8 cellular contexts compared by ENCODE assay signal in genomic region chr20:47501117-47501482, GRCh38. TPM values are rescaled to one million over a fixed set of nuclear protein-coding genes. Genes with fewer than 3 reads are reported as not detected.
DNase-seq lines count a peak whose midpoint lies in the region; ATAC-seq and TF ChIP-seq lines count a peak whose summit lies in the region.

No MANE protein-coding gene starts in this region.

- TF ChIP-seq CTCF in LNCaP clone FGC (IDR thresholded peaks at IDR 0.05; ENCODE audit: control insufficient read depth, extremely low read depth, insufficient read depth) (no peak), nephron (IDR thresholded peaks at IDR 0.05; ENCODE audit: unreplicated experiment in 3 of 3) (no peak)

- no peak for DNase-seq in LNCaP clone FGC (ENCODE audit: low read depth)
- DNase-seq in effector memory CD8-positive, alpha-beta T cell: no peak
- DNase-seq in mesenteric fat pad (ENCODE audit: low spot score): no peak
- DNase-seq in pons (ENCODE audit: low spot score): no peak
- DNase-seq in NOMO-1 treated with DMSO at 0.1 percent for 48 hours (lab: John Stamatoyannopoulos, UW; ENCODE audit: unreplicated experiment): no peak
- DNase-seq in activated CD4-positive, CD25-positive, alpha-beta regulatory T cell (lab: John Stamatoyannopoulos, UW): no peak

- H3K27ac Mint-ChIP-seq in effector memory CD8-positive, alpha-beta T cell: peak overlapping the region; percentile 95 to 98
- peak overlapping the region; percentile 85 to 98 (median 98) for H3K27ac Mint-ChIP-seq in nephron

- H3K9me3 Mint-ChIP-seq in effector memory CD8-positive, alpha-beta T cell: no peaks in the 10 kb centered on the region
- no peaks in the 10 kb centered on the region for H3K9me3 Mint-ChIP-seq in nephron

- H3K4me3 Mint-ChIP-seq in effector memory CD8-positive, alpha-beta T cell: peak overlapping the region; percentile 96 to 98
- H3K4me3 Mint-ChIP-seq in nephron: peak overlapping the region; percentile 100

- peaks cover 34% of the 10 kb centered on the region for H3K36me3 Mint-ChIP-seq in effector memory CD8-positive, alpha-beta T cell (ENCODE audit: insufficient read depth)
- H3K36me3 Mint-ChIP-seq in nephron (ENCODE audit: low read depth): no peaks in the 10 kb centered on the region

- peak; percentile 3 for ATAC-seq in GM18873 (IDR thresholded peaks at IDR 0.05; ENCODE audit: low FRiP score, unreplicated experiment)
- ATAC-seq in effector memory CD8-positive, alpha-beta T cell (replicated peaks): peak; percentile 6

- H3K4me3 ChIP-seq in LNCaP clone FGC (ENCODE audit: low read depth, low read length): peak overlapping the region; percentile 91

- peaks cover 22 to 29% of the 10 kb centered on the region in 2 donors for H3K4me1 Mint-ChIP-seq in effector memory CD8-positive, alpha-beta T cell (ENCODE audit: low read depth in 2 of 2)
- peaks cover 24% of the 10 kb centered on the region for H3K4me1 Mint-ChIP-seq in nephron

- H3K27me3 Mint-ChIP-seq in effector memory CD8-positive, alpha-beta T cell: no peaks in the 10 kb centered on the region
- H3K27me3 Mint-ChIP-seq in nephron (ENCODE audit: low read depth): peaks cover 4% of the 10 kb centered on the region

RNA-seq across cellular contexts. Expression of gene NCOA3, which starts 0.6 kb away (rescaled TPM):
- total RNA-seq in mesenteric fat pad: 37.0 TPM
